Comparison of ENCODE assay signal across 21 cellular contexts in genomic region chr16:1375741-1376410, GRCh38.
"Had no signal": no experiment of that assay in that cellular context is flagged by ENCODE, and none has a peak within 500 bp of the region (broad histone marks: within the 10 kb centered on the region; RNA-seq: fewer than 3 reads in every experiment).

No MANE protein-coding gene starts in this region.

- ATAC-seq: activated naive CD4-positive, alpha-beta T cell treated with anti-CD3 and anti-CD28 coated beads, Interleukin-2, amount 50 U/mL, for 72 hours; foreskin keratinocyte; left lobe of liver; lower lobe of right lung; T-helper 17 cell had no signal

- H3K36me3 Mint-ChIP-seq: naive B cell had no signal

- H3K27ac Mint-ChIP-seq: activated CD4-positive, alpha-beta memory T cell treated with anti-CD3 and anti-CD28 coated beads for 36 hours; dendritic cell treated with granulocyte-macrophage colony-stimulating factor and Interleukin-4, amounts not matched to agents 40 ng/mL and 50 ng/mL, for 4 days; T-helper 17 cell had no signal

- H3K27me3 ChIP-seq: ascending aorta, brain microvascular endothelial cell, foreskin keratinocyte, sigmoid colon, upper lobe of left lung had no signal

- H3K4me3 ChIP-seq: ascending aorta, lower lobe of right lung, sigmoid colon, smooth muscle cell, upper lobe of left lung had no signal

- H3K9me3 ChIP-seq: ascending aorta, lower lobe of right lung, sigmoid colon, upper lobe of left lung had no signal

- H3K4me1 ChIP-seq: foreskin keratinocyte had no signal

- FAIRE-seq: endometrium had no signal

- H3K36me3 ChIP-seq: brain microvascular endothelial cell had no signal

- DNase-seq: activated CD4-positive, alpha-beta memory T cell treated with anti-CD3 and anti-CD28 coated beads for 36 hours; activated CD4-positive, alpha-beta T cell treated with anti-CD3 and anti-CD28 coated beads for 48 hours; activated gamma-delta T cell; brain microvascular endothelial cell; effector CD4-positive, alpha-beta T cell; foreskin keratinocyte; lower lobe of right lung; naive B cell; occipital lobe; sigmoid colon; stimulated activated CD4-positive, alpha-beta T cell treated with anti-CD3 and anti-CD28 coated beads, Interleukin-15, amount 100 ng/mL, for 24 hours; stimulated activated CD8-positive, alpha-beta memory T cell treated with anti-CD3 and anti-CD28 coated beads, Interleukin-4, amount 100 ng/mL, for 48 hours; stimulated activated naive CD4-positive, alpha-beta T cell treated with Interleukin-2 at 50 U/mL for 16 hours; T-helper 17 cell had no signal

- H3K4me2 ChIP-seq: smooth muscle cell had no signal

- H3K4me3 Mint-ChIP-seq: activated CD4-positive, alpha-beta memory T cell treated with anti-CD3 and anti-CD28 coated beads for 36 hours; dendritic cell treated with granulocyte-macrophage colony-stimulating factor and Interleukin-4, amounts not matched to agents 40 ng/mL and 50 ng/mL, for 4 days; naive B cell; T-helper 17 cell had no signal

- H3K27ac ChIP-seq: ascending aorta, brain microvascular endothelial cell, foreskin keratinocyte, lower lobe of right lung, sigmoid colon, upper lobe of left lung had no signal

- H3K9me3 Mint-ChIP-seq: activated CD4-positive, alpha-beta memory T cell treated with anti-CD3 and anti-CD28 coated beads for 36 hours; activated naive CD4-positive, alpha-beta T cell treated with anti-CD3 and anti-CD28 coated beads, Interleukin-2, amount 50 U/mL, for 72 hours; dendritic cell treated with granulocyte-macrophage colony-stimulating factor and Interleukin-4, amounts not matched to agents 40 ng/mL and 50 ng/mL, for 4 days; naive B cell had no signal

- H3K27me3 Mint-ChIP-seq: activated CD4-positive, alpha-beta memory T cell treated with anti-CD3 and anti-CD28 coated beads for 36 hours; dendritic cell treated with granulocyte-macrophage colony-stimulating factor and Interleukin-4, amounts not matched to agents 40 ng/mL and 50 ng/mL, for 4 days; naive B cell; T-helper 17 cell had no signal
